8 cellular contexts compared by ENCODE assay signal in the genomic region with DNA sequence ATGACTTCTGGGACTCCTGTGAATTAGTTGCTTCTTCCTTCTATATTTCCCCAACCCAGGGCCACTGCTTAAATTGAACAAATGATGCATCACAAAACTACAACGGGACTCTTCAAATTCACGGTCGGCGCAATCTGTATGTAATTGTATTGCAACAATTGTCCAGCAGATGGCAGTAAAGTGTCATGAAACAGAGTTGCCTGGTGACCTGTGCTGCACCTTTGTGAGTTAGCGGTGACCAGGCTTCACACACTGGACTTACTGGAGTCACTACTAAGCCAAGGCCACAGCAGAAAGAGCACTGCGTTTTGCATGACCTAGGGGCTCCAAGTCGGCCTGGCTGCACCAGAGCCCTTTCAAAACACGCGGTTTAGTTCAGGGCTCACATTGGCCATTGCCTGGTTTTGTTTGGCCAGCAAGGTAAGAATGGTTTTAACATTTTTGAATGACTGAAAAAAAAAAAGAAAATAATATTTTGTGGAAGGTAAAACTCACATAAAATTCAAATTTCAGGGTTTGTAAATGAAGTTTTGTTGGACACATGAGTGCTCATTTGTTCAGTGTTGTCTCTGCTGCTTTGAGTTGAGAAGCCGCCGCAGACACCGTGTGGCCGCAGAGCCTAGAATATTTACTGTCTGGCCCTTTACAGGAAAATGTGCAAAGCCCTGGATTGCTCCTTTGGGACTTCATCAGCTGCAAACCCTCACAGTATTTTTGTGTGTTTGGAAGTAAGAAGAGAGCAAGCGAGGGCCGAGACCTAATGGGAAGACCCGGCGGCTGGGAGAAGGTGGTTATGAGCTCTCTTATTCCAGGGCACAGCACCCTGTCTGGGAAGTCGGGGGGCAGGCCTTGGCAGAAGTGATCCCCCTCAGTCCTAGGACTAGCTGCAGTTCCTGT. TPM values are rescaled to one million over a fixed set of nuclear protein-coding genes. Genes with fewer than 3 reads are reported as not detected.
DNase-seq lines count a peak whose midpoint lies in the region; ATAC-seq and TF ChIP-seq lines count a peak whose summit lies in the region.

No MANE protein-coding gene starts in this region.

- no peaks in the 10 kb centered on the region for H3K36me3 Mint-ChIP-seq in activated T-helper 17 cell treated with anti-CD3 and anti-CD28 coated beads, Interleukin-2, amount 50 U/mL, for 72 hours (ENCODE audit: low read depth)
- no peaks in the 10 kb centered on the region for H3K36me3 Mint-ChIP-seq in osteocyte (ENCODE audit: unreplicated experiment)

- no peaks in the 10 kb centered on the region for H3K36me3 ChIP-seq in gastroesophageal sphincter

- peak; percentile 62 for ATAC-seq in HG03103 (IDR thresholded peaks at IDR 0.05; ENCODE audit: low read depth, unreplicated experiment)
- peak; percentile 72 for ATAC-seq in activated T-helper 17 cell treated with anti-CD3 and anti-CD28 coated beads, Interleukin-2, amount 50 U/mL, for 72 hours (replicated peaks)
- ATAC-seq in gastroesophageal sphincter: peak; percentile 62
- no peak for ATAC-seq in HG03457 (IDR thresholded peaks at IDR 0.05; ENCODE audit: unreplicated experiment)

- no peaks in the 10 kb centered on the region for H3K4me1 Mint-ChIP-seq in activated T-helper 17 cell treated with anti-CD3 and anti-CD28 coated beads, Interleukin-2, amount 50 U/mL, for 72 hours
- H3K4me1 Mint-ChIP-seq in osteocyte (ENCODE audit: unreplicated experiment): peaks cover 3% of the 10 kb centered on the region

- peaks cover 0 to 9% (median 0%) of the 10 kb centered on the region in 3 donors for H3K9me3 ChIP-seq in gastroesophageal sphincter

- peaks cover 45% of the 10 kb centered on the region for H3K27me3 ChIP-seq in gastroesophageal sphincter

- DNase-seq in 8988T: peak; percentile 83
- peak; percentile 72 for DNase-seq in GM12865 (ENCODE audit: low read depth)
- peak; percentile 36 for DNase-seq in NOMO-1 treated with DMSO at 0.1 percent for 48 hours (lab: John Stamatoyannopoulos, UW; ENCODE audit: unreplicated experiment)
- no peak for DNase-seq in osteocyte (ENCODE audit: extremely low spot score, unreplicated experiment)

- TF ChIP-seq CTCF in GM12865 (IDR thresholded peaks at IDR 0.05; ENCODE audit: insufficient read depth, low read depth, low read length, missing control alignments) (peak; percentile 58), gastroesophageal sphincter (IDR thresholded peaks at IDR 0.05) (peak; percentile 73 to 92 (median 86)), osteocyte (IDR thresholded peaks at IDR 0.05) (peak; percentile 88)

- no peak overlapping the region for H3K4me3 Mint-ChIP-seq in activated T-helper 17 cell treated with anti-CD3 and anti-CD28 coated beads, Interleukin-2, amount 50 U/mL, for 72 hours
- H3K4me3 Mint-ChIP-seq in osteocyte (ENCODE audit: unreplicated experiment): no peak overlapping the region

- no peak for TF ChIP-seq POLR2A in gastroesophageal sphincter (IDR thresholded peaks at IDR 0.05)

- H3K9me3 Mint-ChIP-seq in activated T-helper 17 cell treated with anti-CD3 and anti-CD28 coated beads, Interleukin-2, amount 50 U/mL, for 72 hours: no peaks in the 10 kb centered on the region
- no peaks in the 10 kb centered on the region for H3K9me3 Mint-ChIP-seq in osteocyte (ENCODE audit: unreplicated experiment)

- no peak overlapping the region for H3K27ac Mint-ChIP-seq in activated T-helper 17 cell treated with anti-CD3 and anti-CD28 coated beads, Interleukin-2, amount 50 U/mL, for 72 hours
- no peak overlapping the region for H3K27ac Mint-ChIP-seq in osteocyte (ENCODE audit: unreplicated experiment)

- H3K27me3 Mint-ChIP-seq in activated T-helper 17 cell treated with anti-CD3 and anti-CD28 coated beads, Interleukin-2, amount 50 U/mL, for 72 hours: peaks cover 35% of the 10 kb centered on the region
- H3K27me3 Mint-ChIP-seq in osteocyte (ENCODE audit: unreplicated experiment): peaks cover 7% of the 10 kb centered on the region

- WGBS in gastroesophageal sphincter (ENCODE audit: low coverage in 1 of 2), 2 donors: 42 to 75% methylated on average over 8 to 9 of the region's 18 CpGs

- no peak for TF ChIP-seq EP300 in gastroesophageal sphincter (IDR thresholded peaks at IDR 0.05)

- no peak overlapping the region for H3K27ac ChIP-seq in gastroesophageal sphincter

- H3K4me3 ChIP-seq in GM12865 (ENCODE audit: low read depth, low read length): no peak overlapping the region
- H3K4me3 ChIP-seq in gastroesophageal sphincter: no peak overlapping the region

- peaks cover 0 to 46% (median 3%) of the 10 kb centered on the region in 3 donors for H3K4me1 ChIP-seq in gastroesophageal sphincter

RNA-seq across cellular contexts. Expression of a gene that starts 23.2 kb away (rescaled TPM):
- total RNA-seq in activated T-helper 17 cell treated with anti-CD3 and anti-CD28 coated beads, Interleukin-2, amount 50 U/mL, for 72 hours: 1 to 10 TPM; 6.5 to 7.9 TPM
- total RNA-seq in gastroesophageal sphincter: 10 to 100 TPM; 45.8 to 59.8 (median 53.8) TPM
- 48.8 and 49.9 TPM in 2 replicates for total RNA-seq in osteocyte
